1 cellular context compared by ENCODE assay signal in the genomic region with DNA sequence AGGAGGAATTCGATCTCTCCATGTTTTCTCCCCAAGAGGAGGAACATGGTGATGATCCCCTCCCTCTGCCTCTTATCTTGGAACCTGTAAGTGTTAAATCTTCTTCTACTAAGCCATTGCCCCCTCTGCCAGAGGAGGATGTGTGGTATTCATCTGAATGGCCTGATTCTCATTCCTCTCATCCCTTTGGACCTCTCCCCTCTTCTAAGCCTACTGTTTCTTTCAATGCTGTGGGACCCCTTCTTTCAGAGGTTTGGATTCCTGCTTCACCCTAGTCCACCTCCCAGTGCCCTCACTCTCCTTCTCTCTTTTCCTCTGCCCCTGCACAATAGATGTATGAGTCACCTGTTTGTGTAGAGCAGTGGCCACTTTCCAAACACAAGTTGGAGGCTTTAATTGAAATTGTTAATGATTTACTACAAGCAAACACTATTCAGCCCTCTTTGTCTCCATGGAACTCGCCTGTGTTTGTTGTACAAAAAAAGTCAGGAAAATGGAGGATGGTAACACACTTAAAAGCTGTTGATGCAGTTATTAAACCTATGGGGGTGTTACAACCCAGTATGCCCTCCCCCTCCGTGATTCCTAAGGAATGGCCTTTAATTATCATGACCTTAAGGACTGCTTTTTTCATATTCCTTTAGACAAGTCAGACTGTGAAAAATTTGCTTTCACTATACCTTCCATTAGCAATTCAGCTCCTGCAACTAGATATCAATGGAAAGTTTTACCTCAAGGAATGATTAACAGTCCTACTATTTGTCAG.
TF ChIP-seq lines count a peak whose summit lies in the region.

No MANE protein-coding gene starts in this region.

TF ChIP-seq in HepG2, 621 proteins besides CTCF, POLR2A, EP300 and RAD21 (continued from another document):
- TF ChIP-seq, protein P1, sequence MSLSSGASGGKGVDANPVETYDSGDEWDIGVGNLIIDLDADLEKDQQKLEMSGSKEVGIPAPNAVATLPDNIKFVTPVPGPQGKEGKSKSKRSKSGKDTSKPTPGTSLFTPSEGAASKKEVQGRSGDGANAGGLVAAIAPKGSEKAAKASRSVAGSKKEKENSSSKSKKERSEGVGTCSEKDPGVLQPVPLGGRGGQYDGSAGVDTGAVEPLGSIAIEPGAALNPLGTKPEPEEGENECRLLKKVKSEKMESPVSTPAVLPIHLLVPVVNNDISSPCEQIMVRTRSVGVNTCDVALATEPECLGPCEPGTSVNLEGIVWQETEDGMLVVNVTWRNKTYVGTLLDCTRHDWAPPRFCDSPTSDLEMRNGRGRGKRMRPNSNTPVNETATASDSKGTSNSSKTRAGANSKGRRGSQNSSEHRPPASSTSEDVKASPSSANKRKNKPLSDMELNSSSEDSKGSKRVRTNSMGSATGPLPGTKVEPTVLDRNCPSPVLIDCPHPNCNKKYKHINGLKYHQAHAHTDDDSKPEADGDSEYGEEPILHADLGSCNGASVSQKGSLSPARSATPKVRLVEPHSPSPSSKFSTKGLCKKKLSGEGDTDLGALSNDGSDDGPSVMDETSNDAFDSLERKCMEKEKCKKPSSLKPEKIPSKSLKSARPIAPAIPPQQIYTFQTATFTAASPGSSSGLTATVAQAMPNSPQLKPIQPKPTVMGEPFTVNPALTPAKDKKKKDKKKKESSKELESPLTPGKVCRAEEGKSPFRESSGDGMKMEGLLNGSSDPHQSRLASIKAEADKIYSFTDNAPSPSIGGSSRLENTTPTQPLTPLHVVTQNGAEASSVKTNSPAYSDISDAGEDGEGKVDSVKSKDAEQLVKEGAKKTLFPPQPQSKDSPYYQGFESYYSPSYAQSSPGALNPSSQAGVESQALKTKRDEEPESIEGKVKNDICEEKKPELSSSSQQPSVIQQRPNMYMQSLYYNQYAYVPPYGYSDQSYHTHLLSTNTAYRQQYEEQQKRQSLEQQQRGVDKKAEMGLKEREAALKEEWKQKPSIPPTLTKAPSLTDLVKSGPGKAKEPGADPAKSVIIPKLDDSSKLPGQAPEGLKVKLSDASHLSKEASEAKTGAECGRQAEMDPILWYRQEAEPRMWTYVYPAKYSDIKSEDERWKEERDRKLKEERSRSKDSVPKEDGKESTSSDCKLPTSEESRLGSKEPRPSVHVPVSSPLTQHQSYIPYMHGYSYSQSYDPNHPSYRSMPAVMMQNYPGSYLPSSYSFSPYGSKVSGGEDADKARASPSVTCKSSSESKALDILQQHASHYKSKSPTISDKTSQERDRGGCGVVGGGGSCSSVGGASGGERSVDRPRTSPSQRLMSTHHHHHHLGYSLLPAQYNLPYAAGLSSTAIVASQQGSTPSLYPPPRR (CRISPR knock-in tag; IDR thresholded peaks at IDR 0.05; ENCODE audit: borderline replicate concordance), result peak; percentile 16; the same call in 1 of the 2 replicates
- TF ChIP-seq, protein P2, sequence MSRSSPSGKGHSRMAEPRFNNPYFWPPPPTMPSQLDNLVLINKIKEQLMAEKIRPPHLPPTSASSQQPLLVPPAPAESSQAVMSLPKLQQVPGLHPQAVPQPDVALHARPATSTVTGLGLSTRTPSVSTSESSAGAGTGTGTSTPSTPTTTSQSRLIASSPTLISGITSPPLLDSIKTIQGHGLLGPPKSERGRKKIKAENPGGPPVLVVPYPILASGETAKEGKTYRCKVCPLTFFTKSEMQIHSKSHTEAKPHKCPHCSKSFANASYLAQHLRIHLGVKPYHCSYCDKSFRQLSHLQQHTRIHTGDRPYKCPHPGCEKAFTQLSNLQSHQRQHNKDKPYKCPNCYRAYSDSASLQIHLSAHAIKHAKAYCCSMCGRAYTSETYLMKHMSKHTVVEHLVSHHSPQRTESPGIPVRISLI (CRISPR knock-in tag; IDR thresholded peaks at IDR 0.05; ENCODE audit: borderline replicate concordance), result peak; percentile 62; the same call in 1 of the 2 replicates
- peak; percentile 45; the same call in 1 of the 2 replicates for TF ChIP-seq RARA (CRISPR knock-in tag; IDR thresholded peaks at IDR 0.05)
- TF ChIP-seq, protein P3, sequence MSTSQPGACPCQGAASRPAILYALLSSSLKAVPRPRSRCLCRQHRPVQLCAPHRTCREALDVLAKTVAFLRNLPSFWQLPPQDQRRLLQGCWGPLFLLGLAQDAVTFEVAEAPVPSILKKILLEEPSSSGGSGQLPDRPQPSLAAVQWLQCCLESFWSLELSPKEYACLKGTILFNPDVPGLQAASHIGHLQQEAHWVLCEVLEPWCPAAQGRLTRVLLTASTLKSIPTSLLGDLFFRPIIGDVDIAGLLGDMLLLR (CRISPR knock-in tag; IDR thresholded peaks at IDR 0.05), result no peak
- TF ChIP-seq, protein P4, sequence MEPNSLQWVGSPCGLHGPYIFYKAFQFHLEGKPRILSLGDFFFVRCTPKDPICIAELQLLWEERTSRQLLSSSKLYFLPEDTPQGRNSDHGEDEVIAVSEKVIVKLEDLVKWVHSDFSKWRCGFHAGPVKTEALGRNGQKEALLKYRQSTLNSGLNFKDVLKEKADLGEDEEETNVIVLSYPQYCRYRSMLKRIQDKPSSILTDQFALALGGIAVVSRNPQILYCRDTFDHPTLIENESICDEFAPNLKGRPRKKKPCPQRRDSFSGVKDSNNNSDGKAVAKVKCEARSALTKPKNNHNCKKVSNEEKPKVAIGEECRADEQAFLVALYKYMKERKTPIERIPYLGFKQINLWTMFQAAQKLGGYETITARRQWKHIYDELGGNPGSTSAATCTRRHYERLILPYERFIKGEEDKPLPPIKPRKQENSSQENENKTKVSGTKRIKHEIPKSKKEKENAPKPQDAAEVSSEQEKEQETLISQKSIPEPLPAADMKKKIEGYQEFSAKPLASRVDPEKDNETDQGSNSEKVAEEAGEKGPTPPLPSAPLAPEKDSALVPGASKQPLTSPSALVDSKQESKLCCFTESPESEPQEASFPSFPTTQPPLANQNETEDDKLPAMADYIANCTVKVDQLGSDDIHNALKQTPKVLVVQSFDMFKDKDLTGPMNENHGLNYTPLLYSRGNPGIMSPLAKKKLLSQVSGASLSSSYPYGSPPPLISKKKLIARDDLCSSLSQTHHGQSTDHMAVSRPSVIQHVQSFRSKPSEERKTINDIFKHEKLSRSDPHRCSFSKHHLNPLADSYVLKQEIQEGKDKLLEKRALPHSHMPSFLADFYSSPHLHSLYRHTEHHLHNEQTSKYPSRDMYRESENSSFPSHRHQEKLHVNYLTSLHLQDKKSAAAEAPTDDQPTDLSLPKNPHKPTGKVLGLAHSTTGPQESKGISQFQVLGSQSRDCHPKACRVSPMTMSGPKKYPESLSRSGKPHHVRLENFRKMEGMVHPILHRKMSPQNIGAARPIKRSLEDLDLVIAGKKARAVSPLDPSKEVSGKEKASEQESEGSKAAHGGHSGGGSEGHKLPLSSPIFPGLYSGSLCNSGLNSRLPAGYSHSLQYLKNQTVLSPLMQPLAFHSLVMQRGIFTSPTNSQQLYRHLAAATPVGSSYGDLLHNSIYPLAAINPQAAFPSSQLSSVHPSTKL (CRISPR knock-in tag; IDR thresholded peaks at IDR 0.05), result peak; percentile 57; the same call in 1 of the 2 replicates
- peak; percentile 20; the same call in 1 of the 2 replicates for TF ChIP-seq NCOR1 (IDR thresholded peaks at IDR 0.05; ENCODE audit: borderline replicate concordance, low read length)
- TF ChIP-seq LCORL (IDR thresholded peaks at IDR 0.05), result no peak
- TF ChIP-seq LCORL (CRISPR knock-in tag; IDR thresholded peaks at IDR 0.05), result 0 out of 2 replicates have a peak, but pooled peaks have one; percentile 49
- TF ChIP-seq FOXA1 (IDR thresholded peaks at IDR 0.05), result no peak
- TF ChIP-seq FOXA1 (CRISPR knock-in tag; IDR thresholded peaks at IDR 0.05), result 0 out of 2 replicates have a peak, but pooled peaks have one; percentile 44
- peak; percentile 85 for TF ChIP-seq ASH2L (IDR thresholded peaks at IDR 0.05; ENCODE audit: insufficient read length, low read depth, low read length)
- no peak for TF ChIP-seq ZNF331 (CRISPR knock-in tag; IDR thresholded peaks at IDR 0.05)
- TF ChIP-seq HMG20A (CRISPR knock-in tag; IDR thresholded peaks at IDR 0.05; ENCODE audit: borderline replicate concordance), result peak; percentile 84; the same call in 1 of the 2 replicates
- TF ChIP-seq FOSL2 (CRISPR knock-in tag; IDR thresholded peaks at IDR 0.05), result peak; percentile 98
- TF ChIP-seq GABPB1 (CRISPR knock-in tag; IDR thresholded peaks at IDR 0.05), result peak; percentile 21; the same call in 1 of the 2 replicates
- no peak for TF ChIP-seq TP53 (CRISPR knock-in tag; conservative IDR thresholded peaks at IDR 0.05)
- TF ChIP-seq, protein P5, sequence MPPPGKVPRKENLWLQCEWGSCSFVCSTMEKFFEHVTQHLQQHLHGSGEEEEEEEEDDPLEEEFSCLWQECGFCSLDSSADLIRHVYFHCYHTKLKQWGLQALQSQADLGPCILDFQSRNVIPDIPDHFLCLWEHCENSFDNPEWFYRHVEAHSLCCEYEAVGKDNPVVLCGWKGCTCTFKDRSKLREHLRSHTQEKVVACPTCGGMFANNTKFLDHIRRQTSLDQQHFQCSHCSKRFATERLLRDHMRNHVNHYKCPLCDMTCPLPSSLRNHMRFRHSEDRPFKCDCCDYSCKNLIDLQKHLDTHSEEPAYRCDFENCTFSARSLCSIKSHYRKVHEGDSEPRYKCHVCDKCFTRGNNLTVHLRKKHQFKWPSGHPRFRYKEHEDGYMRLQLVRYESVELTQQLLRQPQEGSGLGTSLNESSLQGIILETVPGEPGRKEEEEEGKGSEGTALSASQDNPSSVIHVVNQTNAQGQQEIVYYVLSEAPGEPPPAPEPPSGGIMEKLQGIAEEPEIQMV (CRISPR knock-in tag; IDR thresholded peaks at IDR 0.05; ENCODE audit: low read depth), result no peak
- TF ChIP-seq ZNF792 (CRISPR knock-in tag; IDR thresholded peaks at IDR 0.05), result peak; percentile 25; the same call in 1 of the 2 replicates
- TF ChIP-seq, protein P6, sequence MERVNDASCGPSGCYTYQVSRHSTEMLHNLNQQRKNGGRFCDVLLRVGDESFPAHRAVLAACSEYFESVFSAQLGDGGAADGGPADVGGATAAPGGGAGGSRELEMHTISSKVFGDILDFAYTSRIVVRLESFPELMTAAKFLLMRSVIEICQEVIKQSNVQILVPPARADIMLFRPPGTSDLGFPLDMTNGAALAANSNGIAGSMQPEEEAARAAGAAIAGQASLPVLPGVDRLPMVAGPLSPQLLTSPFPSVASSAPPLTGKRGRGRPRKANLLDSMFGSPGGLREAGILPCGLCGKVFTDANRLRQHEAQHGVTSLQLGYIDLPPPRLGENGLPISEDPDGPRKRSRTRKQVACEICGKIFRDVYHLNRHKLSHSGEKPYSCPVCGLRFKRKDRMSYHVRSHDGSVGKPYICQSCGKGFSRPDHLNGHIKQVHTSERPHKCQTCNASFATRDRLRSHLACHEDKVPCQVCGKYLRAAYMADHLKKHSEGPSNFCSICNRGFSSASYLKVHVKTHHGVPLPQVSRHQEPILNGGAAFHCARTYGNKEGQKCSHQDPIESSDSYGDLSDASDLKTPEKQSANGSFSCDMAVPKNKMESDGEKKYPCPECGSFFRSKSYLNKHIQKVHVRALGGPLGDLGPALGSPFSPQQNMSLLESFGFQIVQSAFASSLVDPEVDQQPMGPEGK (CRISPR knock-in tag; IDR thresholded peaks at IDR 0.05), result peak; percentile 68
- TF ChIP-seq HNRNPUL1 (IDR thresholded peaks at IDR 0.05; ENCODE audit: low read depth, low read length), result 0 out of 2 replicates have a peak, but pooled peaks have one; percentile 36
